Comparison of ENCODE assay signal across 1 cellular context in the genomic region with DNA sequence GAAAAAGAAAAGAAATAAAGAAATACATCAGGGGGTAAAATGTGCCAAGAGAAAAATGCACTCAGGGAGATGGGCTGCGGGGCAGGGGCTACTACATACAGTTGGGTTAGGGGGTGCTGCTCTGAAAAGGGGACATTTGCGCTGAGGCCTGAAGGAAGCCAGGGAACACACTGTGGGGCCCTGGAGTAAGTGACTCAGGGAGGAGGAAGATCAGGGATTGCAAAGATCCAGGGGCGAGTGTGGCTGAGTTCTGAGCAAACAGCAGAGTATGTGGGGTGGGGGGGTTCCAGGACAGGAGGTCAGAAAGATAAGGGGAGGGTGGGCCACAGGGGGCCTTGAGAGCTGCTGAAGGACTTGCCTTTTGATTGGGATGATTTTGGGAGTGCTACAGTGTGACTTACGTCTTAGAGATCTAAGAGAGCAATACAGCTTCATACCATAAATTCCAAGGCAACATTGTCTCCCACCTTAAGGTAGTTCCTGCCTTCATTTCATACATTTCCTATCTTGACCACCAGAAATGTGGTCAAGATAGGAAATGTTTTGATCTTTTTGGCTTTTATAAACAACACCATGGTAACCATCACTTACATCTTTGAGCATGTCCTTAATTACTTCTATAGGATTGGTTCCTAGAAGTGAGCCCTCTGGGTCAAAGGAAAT.
TF ChIP-seq lines count a peak whose summit lies in the region.

No MANE protein-coding gene starts in this region.

TF ChIP-seq in GM23338, 12 proteins besides CTCF, POLR2A, EP300 and RAD21 (continued from another document):
- TF ChIP-seq, protein P1, sequence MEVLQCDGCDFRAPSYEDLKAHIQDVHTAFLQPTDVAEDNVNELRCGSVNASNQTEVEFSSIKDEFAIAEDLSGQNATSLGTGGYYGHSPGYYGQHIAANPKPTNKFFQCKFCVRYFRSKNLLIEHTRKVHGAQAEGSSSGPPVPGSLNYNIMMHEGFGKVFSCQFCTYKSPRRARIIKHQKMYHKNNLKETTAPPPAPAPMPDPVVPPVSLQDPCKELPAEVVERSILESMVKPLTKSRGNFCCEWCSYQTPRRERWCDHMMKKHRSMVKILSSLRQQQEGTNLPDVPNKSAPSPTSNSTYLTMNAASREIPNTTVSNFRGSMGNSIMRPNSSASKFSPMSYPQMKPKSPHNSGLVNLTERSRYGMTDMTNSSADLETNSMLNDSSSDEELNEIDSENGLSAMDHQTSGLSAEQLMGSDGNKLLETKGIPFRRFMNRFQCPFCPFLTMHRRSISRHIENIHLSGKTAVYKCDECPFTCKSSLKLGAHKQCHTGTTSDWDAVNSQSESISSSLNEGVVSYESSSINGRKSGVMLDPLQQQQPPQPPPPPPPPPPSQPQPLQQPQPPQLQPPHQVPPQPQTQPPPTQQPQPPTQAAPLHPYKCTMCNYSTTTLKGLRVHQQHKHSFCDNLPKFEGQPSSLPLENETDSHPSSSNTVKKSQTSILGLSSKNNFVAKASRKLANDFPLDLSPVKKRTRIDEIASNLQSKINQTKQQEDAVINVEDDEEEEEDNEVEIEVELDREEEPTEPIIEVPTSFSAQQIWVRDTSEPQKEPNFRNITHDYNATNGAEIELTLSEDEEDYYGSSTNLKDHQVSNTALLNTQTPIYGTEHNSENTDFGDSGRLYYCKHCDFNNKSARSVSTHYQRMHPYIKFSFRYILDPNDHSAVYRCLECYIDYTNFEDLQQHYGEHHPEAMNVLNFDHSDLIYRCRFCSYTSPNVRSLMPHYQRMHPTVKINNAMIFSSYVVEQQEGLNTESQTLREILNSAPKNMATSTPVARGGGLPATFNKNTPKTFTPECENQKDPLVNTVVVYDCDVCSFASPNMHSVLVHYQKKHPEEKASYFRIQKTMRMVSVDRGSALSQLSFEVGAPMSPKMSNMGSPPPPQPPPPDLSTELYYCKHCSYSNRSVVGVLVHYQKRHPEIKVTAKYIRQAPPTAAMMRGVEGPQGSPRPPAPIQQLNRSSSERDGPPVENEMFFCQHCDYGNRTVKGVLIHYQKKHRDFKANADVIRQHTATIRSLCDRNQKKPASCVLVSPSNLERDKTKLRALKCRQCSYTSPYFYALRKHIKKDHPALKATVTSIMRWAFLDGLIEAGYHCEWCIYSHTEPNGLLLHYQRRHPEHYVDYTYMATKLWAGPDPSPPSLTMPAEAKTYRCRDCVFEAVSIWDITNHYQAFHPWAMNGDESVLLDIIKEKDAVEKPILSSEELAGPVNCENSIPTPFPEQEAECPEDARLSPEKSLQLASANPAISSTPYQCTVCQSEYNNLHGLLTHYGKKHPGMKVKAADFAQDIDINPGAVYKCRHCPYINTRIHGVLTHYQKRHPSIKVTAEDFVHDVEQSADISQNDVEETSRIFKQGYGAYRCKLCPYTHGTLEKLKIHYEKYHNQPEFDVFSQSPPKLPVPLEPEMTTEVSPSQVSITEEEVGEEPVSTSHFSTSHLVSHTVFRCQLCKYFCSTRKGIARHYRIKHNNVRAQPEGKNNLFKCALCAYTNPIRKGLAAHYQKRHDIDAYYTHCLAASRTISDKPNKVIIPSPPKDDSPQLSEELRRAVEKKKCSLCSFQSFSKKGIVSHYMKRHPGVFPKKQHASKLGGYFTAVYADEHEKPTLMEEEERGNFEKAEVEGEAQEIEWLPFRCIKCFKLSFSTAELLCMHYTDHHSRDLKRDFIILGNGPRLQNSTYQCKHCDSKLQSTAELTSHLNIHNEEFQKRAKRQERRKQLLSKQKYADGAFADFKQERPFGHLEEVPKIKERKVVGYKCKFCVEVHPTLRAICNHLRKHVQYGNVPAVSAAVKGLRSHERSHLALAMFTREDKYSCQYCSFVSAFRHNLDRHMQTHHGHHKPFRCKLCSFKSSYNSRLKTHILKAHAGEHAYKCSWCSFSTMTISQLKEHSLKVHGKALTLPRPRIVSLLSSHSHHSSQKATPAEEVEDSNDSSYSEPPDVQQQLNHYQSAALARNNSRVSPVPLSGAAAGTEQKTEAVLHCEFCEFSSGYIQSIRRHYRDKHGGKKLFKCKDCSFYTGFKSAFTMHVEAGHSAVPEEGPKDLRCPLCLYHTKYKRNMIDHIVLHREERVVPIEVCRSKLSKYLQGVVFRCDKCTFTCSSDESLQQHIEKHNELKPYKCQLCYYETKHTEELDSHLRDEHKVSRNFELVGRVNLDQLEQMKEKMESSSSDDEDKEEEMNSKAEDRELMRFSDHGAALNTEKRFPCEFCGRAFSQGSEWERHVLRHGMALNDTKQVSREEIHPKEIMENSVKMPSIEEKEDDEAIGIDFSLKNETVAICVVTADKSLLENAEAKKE (CRISPR knock-in tag; IDR thresholded peaks at IDR 0.05), result no peak
- no peak for TF ChIP-seq EZH2phosphoT487 (IDR thresholded peaks at IDR 0.05; ENCODE audit: unreplicated experiment)
TF ChIP-seq in GM23338: peak in this region for 0.
